1 cellular context compared by ENCODE assay signal in the genomic region with DNA sequence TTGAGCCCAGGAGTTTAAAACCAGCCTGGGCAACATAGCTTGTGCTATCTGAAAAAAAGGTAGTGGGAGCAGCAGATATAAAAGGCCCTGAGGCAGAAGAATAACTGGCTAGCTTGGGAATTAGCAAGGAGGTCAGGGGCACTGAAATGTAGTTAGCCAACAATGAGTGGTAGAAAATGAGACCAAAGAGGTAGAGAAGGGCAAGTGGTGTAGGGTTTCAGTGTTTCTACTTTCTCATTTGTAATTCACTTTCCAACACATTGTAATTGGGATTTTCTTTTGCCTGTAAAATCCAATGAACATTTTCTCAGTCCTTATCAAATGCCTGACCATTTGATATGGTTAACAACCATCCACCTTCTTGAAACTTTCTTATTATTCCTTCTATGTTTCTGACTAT.
TF ChIP-seq lines count a peak whose summit lies in the region.

No MANE protein-coding gene starts in this region.

TF ChIP-seq in GM23338, 12 proteins besides CTCF, POLR2A, EP300 and RAD21:
- TF ChIP-seq, protein P1, sequence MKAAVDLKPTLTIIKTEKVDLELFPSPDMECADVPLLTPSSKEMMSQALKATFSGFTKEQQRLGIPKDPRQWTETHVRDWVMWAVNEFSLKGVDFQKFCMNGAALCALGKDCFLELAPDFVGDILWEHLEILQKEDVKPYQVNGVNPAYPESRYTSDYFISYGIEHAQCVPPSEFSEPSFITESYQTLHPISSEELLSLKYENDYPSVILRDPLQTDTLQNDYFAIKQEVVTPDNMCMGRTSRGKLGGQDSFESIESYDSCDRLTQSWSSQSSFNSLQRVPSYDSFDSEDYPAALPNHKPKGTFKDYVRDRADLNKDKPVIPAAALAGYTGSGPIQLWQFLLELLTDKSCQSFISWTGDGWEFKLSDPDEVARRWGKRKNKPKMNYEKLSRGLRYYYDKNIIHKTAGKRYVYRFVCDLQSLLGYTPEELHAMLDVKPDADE (IDR thresholded peaks at IDR 0.05), result no peak
- no peak for TF ChIP-seq CREB1 (CRISPR knock-in tag; IDR thresholded peaks at IDR 0.05; ENCODE audit: low read depth)
